In genomic region chr11:74011360-74012071, GRCh38 we compare ENCODE assay signal across 8 cellular contexts. TPM values are rescaled to one million over a fixed set of nuclear protein-coding genes. Genes with fewer than 3 reads are reported as not detected.
A peak's percentile ranks its signal among the peaks of the same experiment; 100 is the strongest.
DNase-seq lines count a peak whose midpoint lies in the region; ATAC-seq and TF ChIP-seq lines count a peak whose summit lies in the region.

No MANE protein-coding gene starts in this region.

- no peaks in the 10 kb centered on the region for H3K9me3 ChIP-seq in lower lobe of right lung

- no peak overlapping the region for H3K27ac ChIP-seq in lower lobe of right lung

- peak; percentile 82 for ATAC-seq in GM18499 (IDR thresholded peaks at IDR 0.05; ENCODE audit: insufficient read depth, unreplicated experiment)
- ATAC-seq in HG02852 (IDR thresholded peaks at IDR 0.05; ENCODE audit: unreplicated experiment): peak; percentile 85
- peak; percentile 35 to 47 for ATAC-seq in lower lobe of right lung
- no peak for ATAC-seq in GM18498 (IDR thresholded peaks at IDR 0.05; ENCODE audit: unreplicated experiment)

- no peak overlapping the region for H3K4me3 Mint-ChIP-seq in CD14-positive monocyte

- intact Hi-C loops in lower lobe of right lung (cut with DNase I): no loop called here
- intact Hi-C loops in CD14-positive monocyte (cut with micrococcal nuclease): no loop called here

- peaks cover 15% of the 10 kb centered on the region for H3K4me1 ChIP-seq in lower lobe of right lung

- peak; percentile 21 to 34 for DNase-seq in activated CD4-positive, alpha-beta T cell treated with anti-CD3 and anti-CD28 coated beads for 4 hours
- no peak for DNase-seq in lower lobe of right lung
- no peak for DNase-seq in NCI-H446 (lab: John Stamatoyannopoulos, UW)
- DNase-seq in CD14-positive monocyte (ENCODE audit: low spot score): no peak
- DNase-seq in activated gamma-delta T cell (lab: John Stamatoyannopoulos, UW): no peak

- H3K36me3 ChIP-seq in lower lobe of right lung: peaks cover 17% of the 10 kb centered on the region

- H3K36me3 Mint-ChIP-seq in CD14-positive monocyte: peaks cover 29 to 50% of the 10 kb centered on the region in 2 donors

- H3K4me3 ChIP-seq in lower lobe of right lung: no peak overlapping the region

- H3K27me3 Mint-ChIP-seq in CD14-positive monocyte (ENCODE audit: low read depth in 3 of 3): peaks cover 0 to 2% (median 0%) of the 10 kb centered on the region in 3 donors

- H3K27ac Mint-ChIP-seq in CD14-positive monocyte: peak overlapping the region in 3 of 7 donors; percentile 8 to 68 (median 19)

- no peaks in the 10 kb centered on the region for H3K9me3 Mint-ChIP-seq in CD14-positive monocyte

- no peak for TF ChIP-seq CTCF in lower lobe of right lung (IDR thresholded peaks at IDR 0.05)
- TF ChIP-seq CTCF in CD14-positive monocyte (IDR thresholded peaks at IDR 0.05): no peak

- peaks cover 31% of the 10 kb centered on the region for H3K4me1 Mint-ChIP-seq in CD14-positive monocyte

- no peaks in the 10 kb centered on the region for H3K27me3 ChIP-seq in lower lobe of right lung (ENCODE audit: low read depth)

RNA-seq across cellular contexts. Expression of gene UCP3, which starts 2.6 kb away (rescaled TPM):
- 3.1 TPM for total RNA-seq in lower lobe of right lung
- polyA plus RNA-seq in CD14-positive monocyte: not detected

RNA-seq across cellular contexts. Expression of gene UCP2, which starts 28.9 kb away (rescaled TPM):
- total RNA-seq in lower lobe of right lung: 83.5 TPM
- polyA plus RNA-seq in CD14-positive monocyte: 100 to 1,000 TPM; 649 to 665 TPM

Comparison
In these comparisons a context has a peak if more than half of its experiments do, and no peak if none do; other contexts are left out.
1. DNase-seq: peak in activated CD4-positive, alpha-beta T cell treated with anti-CD3 and anti-CD28 coated beads for 4 hours (2 of 2); none in lower lobe of right lung (single experiment), NCI-H446 (0 of 2), CD14-positive monocyte (single experiment) and activated gamma-delta T cell (single experiment).